ENCODE assay signal across 36 cellular contexts in genomic region chr6:8527818-8528217, GRCh38.
"Had no signal": no experiment of that assay in that cellular context is flagged by ENCODE, and none has a peak within 500 bp of the region (broad histone marks: within the 10 kb centered on the region; RNA-seq: fewer than 3 reads in every experiment).

No MANE protein-coding gene starts in this region.

- H3K4me1 ChIP-seq: ascending aorta had no signal

- H3K4me3 Mint-ChIP-seq: activated B cell treated with CpG ODN at 0.5 μM for 24 hours; activated CD4-positive, alpha-beta memory T cell treated with anti-CD3 and anti-CD28 coated beads, Interleukin-2, amount 10 ng/mL, durations not matched to agents 7 days and 5 days; activated CD4-positive, alpha-beta T cell treated with anti-CD3 and anti-CD28 coated beads, Interleukin-2, amount 10 ng/mL, durations not matched to agents 7 days and 5 days; activated CD8-positive, alpha-beta memory T cell treated with anti-CD3 and anti-CD28 coated beads, Interleukin-2, amount 10 ng/mL, durations not matched to agents 7 days and 5 days; activated CD8-positive, alpha-beta T cell treated with anti-CD3 and anti-CD28 coated beads, Interleukin-2, amount 10 ng/mL, durations not matched to agents 7 days and 5 days; activated naive CD4-positive, alpha-beta T cell treated with anti-CD3 and anti-CD28 coated beads, Interleukin-2, amount 10 ng/mL, durations not matched to agents 7 days and 5 days; activated naive CD4-positive, alpha-beta T cell treated with anti-CD3 and anti-CD28 coated beads, Interleukin-2, amount 50 U/mL, for 24 hours; activated naive CD8-positive, alpha-beta T cell; activated naive CD8-positive, alpha-beta T cell treated with anti-CD3 and anti-CD28 coated beads, Interleukin-2, amount 10 ng/mL, durations not matched to agents 7 days and 5 days; activated naive CD8-positive, alpha-beta T cell treated with anti-CD3 and anti-CD28 coated beads, Interleukin-2, amount 50 U/mL, for 24 hours; activated T-cell treated with anti-CD3 and anti-CD28 coated beads, Interleukin-2, amount 50 U/mL, for 24 hours; brain; central memory CD8-positive, alpha-beta T cell; T-helper 1 cell treated with Interleukin-12 subunit alpha and Interleukin-12 subunit beta and Interleukin-4 antibody, amounts not matched to agents 30 μg/mL and 1 μg/mL, for 36 hours; T-helper 2 cell treated with Interferon-gamma antibody and Interleukin-4, amounts not matched to agents 5 μg/mL and 100 μg/mL, for 36 hours had no signal

- H3K27me3 Mint-ChIP-seq: activated B cell treated with CpG ODN at 0.5 μM for 24 hours; activated CD4-positive, alpha-beta memory T cell treated with anti-CD3 and anti-CD28 coated beads, Interleukin-2, amount 10 ng/mL, durations not matched to agents 7 days and 5 days; activated CD4-positive, alpha-beta T cell treated with anti-CD3 and anti-CD28 coated beads, Interleukin-2, amount 10 ng/mL, durations not matched to agents 7 days and 5 days; activated CD8-positive, alpha-beta memory T cell treated with anti-CD3 and anti-CD28 coated beads, Interleukin-2, amount 10 ng/mL, durations not matched to agents 7 days and 5 days; activated naive CD4-positive, alpha-beta T cell treated with anti-CD3 and anti-CD28 coated beads, Interleukin-2, amount 10 ng/mL, durations not matched to agents 7 days and 5 days; activated naive CD4-positive, alpha-beta T cell treated with anti-CD3 and anti-CD28 coated beads, Interleukin-2, amount 50 U/mL, for 24 hours; activated naive CD8-positive, alpha-beta T cell; activated naive CD8-positive, alpha-beta T cell treated with anti-CD3 and anti-CD28 coated beads, Interleukin-2, amount 10 ng/mL, durations not matched to agents 7 days and 5 days; activated naive CD8-positive, alpha-beta T cell treated with anti-CD3 and anti-CD28 coated beads, Interleukin-2, amount 50 U/mL, for 24 hours; activated T-cell treated with anti-CD3 and anti-CD28 coated beads, Interleukin-2, amount 50 U/mL, for 24 hours; central memory CD8-positive, alpha-beta T cell had no signal

- H3K27ac Mint-ChIP-seq: activated B cell treated with CpG ODN at 0.5 μM for 24 hours; activated CD4-positive, alpha-beta memory T cell treated with anti-CD3 and anti-CD28 coated beads, Interleukin-2, amount 10 ng/mL, durations not matched to agents 7 days and 5 days; activated CD4-positive, alpha-beta T cell treated with anti-CD3 and anti-CD28 coated beads, Interleukin-2, amount 10 ng/mL, durations not matched to agents 7 days and 5 days; activated CD8-positive, alpha-beta memory T cell treated with anti-CD3 and anti-CD28 coated beads, Interleukin-2, amount 10 ng/mL, durations not matched to agents 7 days and 5 days; activated CD8-positive, alpha-beta T cell treated with anti-CD3 and anti-CD28 coated beads, Interleukin-2, amount 10 ng/mL, durations not matched to agents 7 days and 5 days; activated naive CD4-positive, alpha-beta T cell treated with anti-CD3 and anti-CD28 coated beads, Interleukin-2, amount 10 ng/mL, durations not matched to agents 7 days and 5 days; activated naive CD4-positive, alpha-beta T cell treated with anti-CD3 and anti-CD28 coated beads, Interleukin-2, amount 50 U/mL, for 24 hours; activated naive CD8-positive, alpha-beta T cell; activated naive CD8-positive, alpha-beta T cell treated with anti-CD3 and anti-CD28 coated beads, Interleukin-2, amount 10 ng/mL, durations not matched to agents 7 days and 5 days; activated naive CD8-positive, alpha-beta T cell treated with anti-CD3 and anti-CD28 coated beads, Interleukin-2, amount 50 U/mL, for 24 hours; activated T-cell treated with anti-CD3 and anti-CD28 coated beads, Interleukin-2, amount 50 U/mL, for 24 hours; activated T-helper 2 cell treated with anti-CD3 and anti-CD28 coated beads, Interferon-gamma antibody, Interleukin-2, Interleukin-4, amounts not matched to agents 10 μg/mL and 5 μg/mL and 100 μg/mL, durations not matched to agents 14 hours and 24 hours and 36 hours; brain; T-helper 1 cell treated with Interleukin-12 subunit alpha and Interleukin-12 subunit beta and Interleukin-4 antibody, amounts not matched to agents 30 μg/mL and 1 μg/mL, for 36 hours; T-helper 2 cell treated with Interferon-gamma antibody and Interleukin-4, amounts not matched to agents 5 μg/mL and 100 μg/mL, for 36 hours had no signal

- H3K9me3 Mint-ChIP-seq: activated B cell treated with CpG ODN at 0.5 μM for 24 hours; activated CD4-positive, alpha-beta T cell treated with anti-CD3 and anti-CD28 coated beads, Interleukin-2, amount 10 ng/mL, durations not matched to agents 7 days and 5 days; activated naive CD4-positive, alpha-beta T cell treated with anti-CD3 and anti-CD28 coated beads, Interleukin-2, amount 10 ng/mL, durations not matched to agents 7 days and 5 days; activated naive CD4-positive, alpha-beta T cell treated with anti-CD3 and anti-CD28 coated beads, Interleukin-2, amount 50 U/mL, for 24 hours; activated naive CD8-positive, alpha-beta T cell treated with anti-CD3 and anti-CD28 coated beads, Interleukin-2, amount 10 ng/mL, durations not matched to agents 7 days and 5 days; activated naive CD8-positive, alpha-beta T cell treated with anti-CD3 and anti-CD28 coated beads, Interleukin-2, amount 50 U/mL, for 24 hours; activated T-cell treated with anti-CD3 and anti-CD28 coated beads, Interleukin-2, amount 50 U/mL, for 24 hours; activated T-helper 2 cell treated with anti-CD3 and anti-CD28 coated beads, Interferon-gamma antibody, Interleukin-2, Interleukin-4, amounts not matched to agents 10 μg/mL and 5 μg/mL and 100 μg/mL, durations not matched to agents 14 hours and 24 hours and 36 hours; T-helper 1 cell treated with Interleukin-12 subunit alpha and Interleukin-12 subunit beta and Interleukin-4 antibody, amounts not matched to agents 30 μg/mL and 1 μg/mL, for 36 hours; T-helper 2 cell treated with Interferon-gamma antibody and Interleukin-4, amounts not matched to agents 5 μg/mL and 100 μg/mL, for 36 hours had no signal

- H3K4me1 Mint-ChIP-seq: activated B cell treated with CpG ODN at 0.5 μM for 24 hours; activated CD4-positive, alpha-beta memory T cell treated with anti-CD3 and anti-CD28 coated beads, Interleukin-2, amount 10 ng/mL, durations not matched to agents 7 days and 5 days; activated CD4-positive, alpha-beta T cell treated with anti-CD3 and anti-CD28 coated beads, Interleukin-2, amount 10 ng/mL, durations not matched to agents 7 days and 5 days; activated CD8-positive, alpha-beta memory T cell treated with anti-CD3 and anti-CD28 coated beads, Interleukin-2, amount 10 ng/mL, durations not matched to agents 7 days and 5 days; activated naive CD4-positive, alpha-beta T cell treated with anti-CD3 and anti-CD28 coated beads, Interleukin-2, amount 10 ng/mL, durations not matched to agents 7 days and 5 days; activated naive CD4-positive, alpha-beta T cell treated with anti-CD3 and anti-CD28 coated beads, Interleukin-2, amount 50 U/mL, for 24 hours; activated naive CD8-positive, alpha-beta T cell treated with anti-CD3 and anti-CD28 coated beads, Interleukin-2, amount 10 ng/mL, durations not matched to agents 7 days and 5 days; activated naive CD8-positive, alpha-beta T cell treated with anti-CD3 and anti-CD28 coated beads, Interleukin-2, amount 50 U/mL, for 24 hours; central memory CD8-positive, alpha-beta T cell had no signal

- ATAC-seq: activated CD8-positive, alpha-beta memory T cell treated with anti-CD3 and anti-CD28 coated beads, Interleukin-2, amount 10 ng/mL, durations not matched to agents 7 days and 5 days; activated CD8-positive, alpha-beta T cell treated with anti-CD3 and anti-CD28 coated beads, Interleukin-2, amount 10 ng/mL, durations not matched to agents 7 days and 5 days; activated naive CD8-positive, alpha-beta T cell treated with anti-CD3 and anti-CD28 coated beads, Interleukin-2, amount 50 U/mL, for 24 hours had no signal

- H3K4me3 ChIP-seq: ascending aorta, cardiac muscle cell had no signal

- H3K27me3 ChIP-seq: ascending aorta, cardiac muscle cell had no signal

- H3K36me3 ChIP-seq: ascending aorta, cardiac muscle cell had no signal

- H3K27ac ChIP-seq: ascending aorta, cardiac muscle cell, VCaP had no signal

- H3K36me3 Mint-ChIP-seq: activated CD8-positive, alpha-beta memory T cell treated with anti-CD3 and anti-CD28 coated beads, Interleukin-2, amount 10 ng/mL, durations not matched to agents 7 days and 5 days; activated naive CD4-positive, alpha-beta T cell treated with anti-CD3 and anti-CD28 coated beads, Interleukin-2, amount 10 ng/mL, durations not matched to agents 7 days and 5 days; activated naive CD4-positive, alpha-beta T cell treated with anti-CD3 and anti-CD28 coated beads, Interleukin-2, amount 50 U/mL, for 24 hours; activated naive CD8-positive, alpha-beta T cell; activated naive CD8-positive, alpha-beta T cell treated with anti-CD3 and anti-CD28 coated beads, Interleukin-2, amount 10 ng/mL, durations not matched to agents 7 days and 5 days; brain had no signal

- DNase-seq: activated B cell treated with CpG ODN at 0.5 μM for 24 hours; activated CD4-positive, alpha-beta memory T cell treated with anti-CD3 and anti-CD28 coated beads, Interleukin-2, amount 10 ng/mL, durations not matched to agents 7 days and 5 days; activated CD4-positive, alpha-beta T cell treated with anti-CD3 and anti-CD28 coated beads for 48 hours; activated CD4-positive, alpha-beta T cell treated with anti-CD3 and anti-CD28 coated beads, Interleukin-2, amount 10 ng/mL, durations not matched to agents 7 days and 5 days; activated CD4-positive, alpha-beta T cell treated with anti-CD3 and anti-CD28 coated beads, Interleukin-2, amount 50 U/mL, for 48 hours; activated CD4-positive, CD25-positive, alpha-beta regulatory T cell treated with anti-CD3 and anti-CD28 coated beads, Interleukin-2, amount 50 U/mL, for 72 hours; activated CD8-positive, alpha-beta memory T cell treated with anti-CD3 and anti-CD28 coated beads for 24 hours; activated CD8-positive, alpha-beta memory T cell treated with anti-CD3 and anti-CD28 coated beads, Interleukin-2, amount 10 ng/mL, durations not matched to agents 7 days and 5 days; activated CD8-positive, alpha-beta memory T cell treated with anti-CD3 and anti-CD28 coated beads, Interleukin-2, amount 50 U/mL, for 48 hours; activated CD8-positive, alpha-beta T cell treated with anti-CD3 and anti-CD28 coated beads, Interleukin-2, amount 10 ng/mL, durations not matched to agents 7 days and 5 days; activated effector memory CD4-positive, alpha-beta T cell treated with Interleukin-2 at 50 U/mL for 16 hours; activated gamma-delta T cell; activated naive CD4-positive, alpha-beta T cell treated with anti-CD3 and anti-CD28 coated beads, Interleukin-2, amount 10 ng/mL, durations not matched to agents 7 days and 5 days; activated naive CD4-positive, alpha-beta T cell treated with Interleukin-2 at 50 U/mL for 16 hours; activated naive CD8-positive, alpha-beta T cell treated with anti-CD3 and anti-CD28 coated beads, Interleukin-2, amount 10 ng/mL, durations not matched to agents 7 days and 5 days; activated naive CD8-positive, alpha-beta T cell treated with anti-CD3 and anti-CD28 coated beads, Interleukin-2, amount 50 U/mL, for 24 hours; activated T-cell treated with anti-CD3 and anti-CD28 coated beads, Interleukin-2, amount 50 U/mL, for 24 hours; activated T-cell treated with anti-CD3 and anti-CD28 coated beads, Interleukin-2, amount 50 U/mL, for 48 hours; amygdala; anterior cingulate cortex; caudate nucleus; cerebellar nuclear complex; SW 1271; T-helper 1 cell; T-helper 2 cell; T-helper 9 cell had no signal
